Comparison of ENCODE assay signal across 17 cellular contexts in genomic region chr1:77271851-77272250, GRCh38. TPM values are rescaled to one million over a fixed set of nuclear protein-coding genes. Genes with fewer than 3 reads are reported as not detected.
DNase-seq lines count a peak whose midpoint lies in the region; ATAC-seq and TF ChIP-seq lines count a peak whose summit lies in the region.
"Had no signal": no experiment of that assay in that cellular context is flagged by ENCODE, and none has a peak within 500 bp of the region (broad histone marks: within the 10 kb centered on the region; RNA-seq: fewer than 3 reads in every experiment).

No MANE protein-coding gene starts in this region.

- TF ChIP-seq CTCF in choroid plexus epithelial cell (conservative IDR thresholded peaks at IDR 0.05; ENCODE audit: low read depth, low read length) (no peak), body of pancreas (IDR thresholded peaks at IDR 0.05) (no peak), upper lobe of left lung (IDR thresholded peaks at IDR 0.05) (no peak)

- H3K4me3 ChIP-seq in choroid plexus epithelial cell (ENCODE audit: low read depth, low read length) (no peak overlapping the region), body of pancreas (no peak overlapping the region), upper lobe of left lung (no peak overlapping the region)
- H3K4me3 ChIP-seq: smooth muscle cell had no signal

- intact Hi-C loops in body of pancreas (cut with DNase I) (no loop called here), Right ventricle myocardium superior (cut with DNase I) (no loop called here)

- DNase-seq in CD1c-positive myeloid dendritic cell (ENCODE audit: extremely low spot score) (peak; percentile 57), LHCN-M2 (ENCODE audit: low read depth) (peak; percentile 82), choroid plexus epithelial cell (ENCODE audit: low read depth) (peak; percentile 69), kidney tubule cell (ENCODE audit: low spot score) (peak; percentile 73), body of pancreas (no peak), upper lobe of left lung (no peak), Right ventricle myocardium superior (no peak)
- DNase-seq: activated CD4-positive, CD25-positive, alpha-beta regulatory T cell treated with anti-CD3 and anti-CD28 coated beads, Interleukin-2, amount 50 U/mL, for 72 hours; activated T-cell treated with anti-CD3 and anti-CD28 coated beads, Interleukin-2, amount 50 U/mL, for 4 hours; aorta; mesendoderm; NCI-H1092; NCI-H226; T-cell had no signal

- no peak overlapping the region for H3K27ac ChIP-seq in body of pancreas
- H3K27ac ChIP-seq in upper lobe of left lung: no peak overlapping the region

- TF ChIP-seq EP300 in upper lobe of left lung (IDR thresholded peaks at IDR 0.05): no peak

- TF ChIP-seq POLR2A in body of pancreas (IDR thresholded peaks at IDR 0.05) (no peak), upper lobe of left lung (IDR thresholded peaks at IDR 0.05) (no peak)

- ATAC-seq in body of pancreas: no peak
- no peak for ATAC-seq in upper lobe of left lung (ENCODE audit: low FRiP score in 2 of 2)
- no peak for ATAC-seq in Right ventricle myocardium superior (ENCODE audit: poor library complexity)
- no peak for ATAC-seq in HG03565 (IDR thresholded peaks at IDR 0.05; ENCODE audit: unreplicated experiment)
- ATAC-seq: activated T-cell treated with anti-CD3 and anti-CD28 coated beads, Interleukin-2, amount 50 U/mL, for 4 hours; T-cell had no signal

- no peaks in the 10 kb centered on the region for H3K9me3 ChIP-seq in body of pancreas
- no peaks in the 10 kb centered on the region for H3K9me3 ChIP-seq in upper lobe of left lung

- H3K27me3 ChIP-seq in body of pancreas (no peaks in the 10 kb centered on the region), upper lobe of left lung (no peaks in the 10 kb centered on the region)

- H3K36me3 ChIP-seq in body of pancreas (replicated peaks in 1 of 2; ENCODE audit: insufficient read depth in 1 of 2, low read depth in 2 of 2) (no peaks in the 10 kb centered on the region), upper lobe of left lung (no peaks in the 10 kb centered on the region)

- H3K4me1 ChIP-seq in body of pancreas (no peaks in the 10 kb centered on the region), upper lobe of left lung (no peaks in the 10 kb centered on the region)

RNA-seq across cellular contexts. Expression of gene AK5, which starts 10.0 kb away (rescaled TPM):
- total RNA-seq in LHCN-M2 (2014; rRNA removed): 426 and 430 TPM in 2 replicates
- polyA plus RNA-seq in LHCN-M2 (2012): 242 TPM
- not detected for total RNA-seq in body of pancreas
- under 1 TPM in 2 of 6 donors, not detected in 4; 0.10 to 0.74 TPM for total RNA-seq in upper lobe of left lung
- 0.38 TPM for total RNA-seq in Right ventricle myocardium superior
- total RNA-seq: OCI-LY7, smooth muscle cell had no signal

RNA-seq across cellular contexts. Expression of gene PIGK, which starts 52.6 kb away (rescaled TPM):
- total RNA-seq in LHCN-M2 (2014; rRNA removed) (46.2 and 53.7 TPM in 2 replicates), body of pancreas (1 to 10 TPM; 5.9 to 9.9 TPM), upper lobe of left lung (10 to 100 TPM; 10.2 to 30.6 (median 17.5) TPM), Right ventricle myocardium superior (28.0 TPM)
- 21.7 TPM for polyA plus RNA-seq in LHCN-M2 (2012)

Comparison
In these comparisons a context has a peak if more than half of its experiments do, and no peak if none do; other contexts are left out.
1. DNase-seq: peak in CD1c-positive myeloid dendritic cell (single experiment), LHCN-M2 (single experiment), choroid plexus epithelial cell (single experiment) and kidney tubule cell (single experiment); none in body of pancreas (0 of 4), upper lobe of left lung (0 of 2) and Right ventricle myocardium superior (single experiment).
2. RNA of gene AK5, which starts 10.0 kb away (total RNA-seq): 426 to 430 TPM in LHCN-M2; 0.38 TPM in Right ventricle myocardium superior (single experiment), 0.10 to 0.74 TPM in upper lobe of left lung and not detected in body of pancreas; every median in the first group is over 100 times any median in the second.